ENCODE assay signal across 8 cellular contexts in the genomic region with DNA sequence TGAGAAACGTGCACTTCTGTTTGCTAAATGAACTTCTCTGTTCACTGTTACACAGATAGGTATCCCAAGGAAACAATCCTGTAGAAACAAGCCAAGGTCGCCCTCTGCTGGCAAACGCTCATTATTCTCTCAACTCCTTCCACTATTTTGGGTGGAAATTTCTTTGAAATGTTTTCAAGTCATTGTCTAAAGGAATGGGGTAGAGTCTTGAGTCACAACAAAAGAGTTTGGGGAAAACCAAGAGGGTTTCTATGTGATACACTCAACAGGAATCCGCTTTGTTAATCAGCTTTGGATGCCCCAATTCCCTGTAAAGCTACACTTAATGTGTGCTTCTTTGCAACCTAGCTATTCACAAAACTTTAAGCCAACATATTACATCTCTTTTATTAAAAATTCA. TPM values are rescaled to one million over a fixed set of nuclear protein-coding genes. Genes with fewer than 3 reads are reported as not detected.
A peak's percentile ranks its signal among the peaks of the same experiment; 100 is the strongest.
DNase-seq lines count a peak whose midpoint lies in the region; ATAC-seq and TF ChIP-seq lines count a peak whose summit lies in the region.

No MANE protein-coding gene starts in this region.

- no peaks in the 10 kb centered on the region for H3K27me3 ChIP-seq in mammary epithelial cell (ENCODE audit: insufficient read depth, low read length)

- H3K9ac ChIP-seq in mammary epithelial cell (ENCODE audit: insufficient read depth, low read length): no peak overlapping the region

- peak; percentile 87 for TF ChIP-seq CTCF in 22Rv1 (IDR thresholded peaks at IDR 0.05)
- peak; percentile 52; the same call in 1 of the 2 replicates for TF ChIP-seq CTCF in GM12875 (IDR thresholded peaks at IDR 0.05; ENCODE audit: borderline replicate concordance, insufficient read depth, low read depth, low read length)
- TF ChIP-seq CTCF in VCaP (conservative IDR thresholded peaks at IDR 0.05): peak; percentile 91
- TF ChIP-seq CTCF in mammary epithelial cell (conservative IDR thresholded peaks at IDR 0.05 in 1 of 2, IDR thresholded peaks at IDR 0.05 in 1 of 2; ENCODE audit: extremely low read depth in 1 of 2, insufficient read depth in 1 of 2, low read depth in 1 of 2, low read length in 2 of 2): peak; percentile 75 to 76

- peaks cover 5% of the 10 kb centered on the region for H3K79me2 ChIP-seq in mammary epithelial cell (ENCODE audit: insufficient read depth, low read length)

- no peaks in the 10 kb centered on the region for H3K9me3 ChIP-seq in mammary epithelial cell (replicated peaks; ENCODE audit: insufficient read depth, low read length)

- DNase-seq in NCI-H2029 treated with DMSO at 0.1 percent for 48 hours (lab: John Stamatoyannopoulos, UW) (peak; percentile 4), mammary epithelial cell (peak; percentile 75), kidney glomerular epithelial cell (lab: John Stamatoyannopoulos, UW) (peak; percentile 67)
- peak; percentile 75 for DNase-seq in stimulated activated CD4-positive, alpha-beta T cell treated with anti-CD3 and anti-CD28 coated beads, Interleukin-4, amount 100 ng/mL, for 24 hours

- WGBS in mammary epithelial cell (ENCODE audit: low coverage, missing lambda C conversion rate): 0% methylated on average over 4 of the region's 4 CpGs

- H3K4me1 ChIP-seq in mammary epithelial cell (ENCODE audit: insufficient read depth, low read length): peaks cover 4% of the 10 kb centered on the region

- CTCF ChIA-PET in mammary epithelial cell (lab: Charles Lee; ENCODE audit: low non-redundant PET): interaction anchor here (0.6 to 1.1 kb wide), 3 partner anchors 15 to 285 kb away, joined by 3 to 5 read pairs (median 4); no protein-coding TSS in a partner anchor

- dilution Hi-C loops in mammary epithelial cell (cut with HindIII; ENCODE audit: low sequenced_read_pairs): no loop called here

- H3K27ac ChIP-seq in 22Rv1 (no peak overlapping the region), VCaP (no peak overlapping the region), mammary epithelial cell (ENCODE audit: insufficient read depth, low read depth, low read length) (no peak overlapping the region)

- no TSS peak for BruUV-seq in mammary epithelial cell (replicated peaks; lab: Mats Ljungman, UMichigan)

- H3K36me3 ChIP-seq in mammary epithelial cell (ENCODE audit: insufficient read depth, low read length): no peaks in the 10 kb centered on the region

- H3K4me2 ChIP-seq in mammary epithelial cell (ENCODE audit: insufficient read depth, low read depth, low read length): no peak overlapping the region

- no peaks in the 10 kb centered on the region for H4K20me1 ChIP-seq in mammary epithelial cell (ENCODE audit: insufficient read depth, low read length)

- no peak for ATAC-seq in HG02763 (IDR thresholded peaks at IDR 0.05; ENCODE audit: unreplicated experiment)

- no peak overlapping the region for H2AFZ ChIP-seq in mammary epithelial cell (ENCODE audit: low read depth, low read length)

- intact Hi-C loops in mammary epithelial cell (cut with micrococcal nuclease): loop anchor here (1.0 to 10.0 kb wide), 3 partner anchors 257 to 794 kb away; no protein-coding TSS in a partner anchor

- in situ Hi-C loops in mammary epithelial cell (cut with MboI; ENCODE audit: low sequenced_read_pairs in 2 of 2): loop anchor here (25.0 kb wide), 1 partner anchor 784 kb away; no protein-coding TSS in a partner anchor

- H3K4me3 ChIP-seq in GM12875 (ENCODE audit: low read depth, low read length) (no peak overlapping the region), mammary epithelial cell (replicated peaks in 1 of 3; ENCODE audit: insufficient read depth in 1 of 3, low read depth in 2 of 3, low read length in 3 of 3) (no peak overlapping the region)

RNA-seq across cellular contexts. Expression of a gene that starts 4.6 kb away (rescaled TPM):
- total RNA-seq in mammary epithelial cell: 10 to 100 TPM; 30.2 to 34.7 TPM
- polyA plus RNA-seq in mammary epithelial cell: 42.3 TPM
- polyA minus RNA-seq in mammary epithelial cell: 38.7 TPM

RNA-seq across cellular contexts. Expression of a gene that starts 16.9 kb away (rescaled TPM):
- not detected for total RNA-seq in mammary epithelial cell
- not detected for polyA plus RNA-seq in mammary epithelial cell
- not detected for polyA minus RNA-seq in mammary epithelial cell

RNA-seq across cellular contexts. Expression of a gene that starts 44.7 kb away (rescaled TPM):
- 10 to 100 TPM; 16.2 to 21.2 TPM for total RNA-seq in mammary epithelial cell
- polyA plus RNA-seq in mammary epithelial cell: 15.4 TPM
- 5.9 TPM for polyA minus RNA-seq in mammary epithelial cell

Comparison
In these comparisons a context has a peak if more than half of its experiments do, and no peak if none do; other contexts are left out.
1. DNase-seq: peak in every context shown above with its lines; median percentile 75 in mammary epithelial cell; 75 in stimulated activated CD4-positive, alpha-beta T cell treated with anti-CD3 and anti-CD28 coated beads, Interleukin-4, amount 100 ng/mL, for 24 hours; 67 in kidney glomerular epithelial cell; 4 in NCI-H2029 treated with DMSO at 0.1 percent for 48 hours.